Comparison of ENCODE assay signal across 12 cellular contexts in the genomic region with DNA sequence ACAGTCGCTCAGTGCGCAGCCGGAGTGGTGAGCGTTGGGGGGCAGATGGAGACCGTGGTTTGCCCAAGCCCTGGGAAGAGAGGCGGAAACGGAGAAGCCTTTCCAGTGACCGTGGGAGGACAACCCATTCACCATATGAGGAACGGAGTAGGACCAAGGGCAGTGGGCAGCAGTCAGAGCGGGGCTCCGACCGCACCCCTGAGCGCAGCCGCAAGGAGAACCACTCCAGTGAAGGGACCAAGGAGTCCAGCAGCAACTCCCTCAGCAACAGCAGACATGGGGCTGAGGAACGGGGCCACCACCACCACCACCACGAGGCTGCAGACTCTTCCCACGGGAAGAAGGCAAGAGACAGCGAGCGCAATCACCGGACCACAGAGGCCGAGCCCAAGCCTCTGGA. TPM values are rescaled to one million over a fixed set of nuclear protein-coding genes. Genes with fewer than 3 reads are reported as not detected.
A peak's percentile ranks its signal among the peaks of the same experiment; 100 is the strongest.
DNase-seq lines count a peak whose midpoint lies in the region; ATAC-seq, FAIRE-seq and TF ChIP-seq lines count a peak whose summit lies in the region.
"Had no signal": no experiment of that assay in that cellular context is flagged by ENCODE, and none has a peak within 500 bp of the region (broad histone marks: within the 10 kb centered on the region; RNA-seq: fewer than 3 reads in every experiment).

No MANE protein-coding gene starts in this region.

- no peak for FAIRE-seq in K562 (lab: Jason Lieb, UNC)
- FAIRE-seq: A204.1 had no signal

- no peaks in the 10 kb centered on the region for H3K9me2 ChIP-seq in neural cell (ENCODE audit: insufficient read depth, low read length)

- H3K9me3 ChIP-seq in K562 (replicated peaks; ENCODE audit: control insufficient read depth, insufficient read depth, low read depth, low read length) (no peaks in the 10 kb centered on the region), neural cell (ENCODE audit: low read length) (no peaks in the 10 kb centered on the region)

- TF ChIP-seq EP300 in K562 (IDR thresholded peaks at IDR 0.05; ENCODE audit: low read length) (no peak), neural cell (conservative IDR thresholded peaks at IDR 0.05; ENCODE audit: poor library complexity, severe bottlenecking) (no peak)

- peaks cover 11% of the 10 kb centered on the region for H3K9me1 ChIP-seq in K562 (ENCODE audit: control insufficient read depth, insufficient read depth, low read length)

- TSS peak; percentile 34 for BruUV-seq in K562 (replicated peaks; lab: Mats Ljungman, UMichigan)

- no peaks in the 10 kb centered on the region for H3K9me3 Mint-ChIP-seq in T-helper 2 cell treated with Interferon-gamma antibody and Interleukin-4, amounts not matched to agents 5 μg/mL and 100 μg/mL, for 36 hours

- no peaks in the 10 kb centered on the region for H3K27me3 Mint-ChIP-seq in T-helper 2 cell treated with Interferon-gamma antibody and Interleukin-4, amounts not matched to agents 5 μg/mL and 100 μg/mL, for 36 hours (ENCODE audit: low read depth)

- 97% methylated on average over 5 of the region's 21 CpGs for WGBS in K562 (ENCODE audit: insufficient coverage, low coverage, missing lambda C conversion rate)

- TF ChIP-seq RAD21 in K562 (CRISPR knock-in tag; conservative IDR thresholded peaks at IDR 0.05 in 1 of 2, IDR thresholded peaks at IDR 0.05 in 1 of 2) (no peak), neural cell (conservative IDR thresholded peaks at IDR 0.05) (no peak)

- H3K36me3 Mint-ChIP-seq in T-helper 2 cell treated with Interferon-gamma antibody and Interleukin-4, amounts not matched to agents 5 μg/mL and 100 μg/mL, for 36 hours (ENCODE audit: low read depth) = peaks cover 66% of the 10 kb centered on the region

- no peak for TF ChIP-seq POLR2A in K562 (conservative IDR thresholded peaks at IDR 0.05)

- POLR2A ChIA-PET in K562 (lab: Yijun Ruan, JAX) = interaction anchor here (0.6 to 1.0 kb wide), 4 partner anchors 8 to 14 kb away, joined by 3 to 5 read pairs (median 4); partner anchors contain the start of gene MANF

- no peaks in the 10 kb centered on the region for H3K27me3 ChIP-seq in KMS-11 (ENCODE audit: insufficient read depth, low read depth)
- no peaks in the 10 kb centered on the region for H3K27me3 ChIP-seq in K562 (ENCODE audit: control insufficient read depth in 2 of 2, insufficient read depth in 2 of 2, low read length in 2 of 2)
- H3K27me3 ChIP-seq in neural cell (ENCODE audit: insufficient read depth, low read depth, low read length) = no peaks in the 10 kb centered on the region

- DNase-seq in T-helper 2 cell treated with Interferon-gamma antibody and Interleukin-4, amounts not matched to agents 5 μg/mL and 100 μg/mL, for 36 hours (ENCODE audit: low spot score) = no peak
- DNase-seq in T-helper 2 cell (no peak), K562 (ENCODE audit: extremely low read depth in 1 of 4, low spot score in 3 of 4) (no peak), NCI-H146 (lab: John Stamatoyannopoulos, UW) (no peak), HT-29 (ENCODE audit: low spot score) (no peak)
- no peak for DNase-seq in stimulated activated CD4-positive, alpha-beta T cell treated with anti-CD3 and anti-CD28 coated beads, Interleukin-4, amount 100 ng/mL, for 24 hours
- DNase-seq: cerebellar nuclear complex, NCI-H1417 treated with DMSO at 0.1 percent for 48 hours had no signal

- no peak for ATAC-seq in K562

- in situ Hi-C loops in K562 (cut with MboI) = no loop called here

- peak overlapping the region; percentile 54 for H3K4me2 ChIP-seq in KMS-11
- no peak overlapping the region for H3K4me2 ChIP-seq in K562 (ENCODE audit: insufficient read depth, low read length)
- no peak overlapping the region for H3K4me2 ChIP-seq in neural cell (ENCODE audit: low read length)

- CTCF ChIA-PET in K562 (lab: Yijun Ruan, JAX; ENCODE audit: low intra/inter-chr PET ratio) = no interaction called here

- peaks cover 5% of the 10 kb centered on the region for H3F3A ChIP-seq in neural cell (ENCODE audit: insufficient read depth, low read length, poor library complexity, severe bottlenecking)

- no peak overlapping the region for H3K4me3 ChIP-seq in KMS-11 (IDR thresholded peaks at IDR 0.05; ENCODE audit: insufficient read depth, low read depth, low read length)
- H3K4me3 ChIP-seq in K562 = no peak overlapping the region
- H3K4me3 ChIP-seq in neural cell (ENCODE audit: low read length) = peak overlapping the region; percentile 90

- H3K9ac ChIP-seq in KMS-11 = no peak overlapping the region
- peak overlapping the region in 1 of 2 experiments; percentile 61; a peak in 2 of 4 replicates for H3K9ac ChIP-seq in K562 (ENCODE audit: insufficient read depth in 1 of 2, low read depth in 2 of 2, low read length in 2 of 2)
- H3K9ac ChIP-seq in neural cell (ENCODE audit: low read length) = no peak overlapping the region
- H3K9ac ChIP-seq: parathyroid adenoma had no signal

- no peak overlapping the region for H2AFZ ChIP-seq in KMS-11 (ENCODE audit: low read depth)
- H2AFZ ChIP-seq in K562 (ENCODE audit: low read depth, low read length) = no peak overlapping the region
- no peak overlapping the region for H2AFZ ChIP-seq in neural cell (ENCODE audit: low read depth, low read length)
- H2AFZ ChIP-seq: parathyroid adenoma had no signal

- no peak for TF ChIP-seq CTCF in KMS-11 (conservative IDR thresholded peaks at IDR 0.05; ENCODE audit: low read depth, low read length)
- no peak for TF ChIP-seq CTCF in K562 (IDR thresholded peaks at IDR 0.05 in 2 of 3, conservative IDR thresholded peaks at IDR 0.05 in 1 of 3; ENCODE audit: insufficient read depth in 2 of 3, low read depth in 1 of 3, low read length in 3 of 3)
- no peak for TF ChIP-seq CTCF in neural cell (IDR thresholded peaks at IDR 0.05; ENCODE audit: poor library complexity, severe bottlenecking)

- H4K20me1 ChIP-seq in KMS-11 (ENCODE audit: insufficient read depth) (no peaks in the 10 kb centered on the region), K562 (replicated peaks; ENCODE audit: control insufficient read depth, insufficient read depth, low read length) (peaks cover 27% of the 10 kb centered on the region; the same call in 1 of the 2 replicates), neural cell (ENCODE audit: insufficient read depth) (peaks cover 11% of the 10 kb centered on the region)

- H3K4me1 Mint-ChIP-seq in T-helper 2 cell treated with Interferon-gamma antibody and Interleukin-4, amounts not matched to agents 5 μg/mL and 100 μg/mL, for 36 hours (ENCODE audit: low read depth) = peaks cover 47% of the 10 kb centered on the region

- H3K4me1 ChIP-seq in KMS-11 (ENCODE audit: low read depth, poor library complexity, severe bottlenecking) = peaks cover 33% of the 10 kb centered on the region
- peaks cover 14 to 34% of the 10 kb centered on the region in 2 experiments; a peak in 4 of 5 replicates for H3K4me1 ChIP-seq in K562 (replicated peaks in 1 of 2; ENCODE audit: control insufficient read depth in 2 of 2, insufficient read depth in 2 of 2, low read length in 2 of 2)

- intact Hi-C loops in K562 (cut with micrococcal nuclease) = no loop called here

- H3K27ac ChIP-seq in KMS-11 (no peak overlapping the region), K562 (ENCODE audit: extremely low read depth, low read depth, low read length) (no peak overlapping the region), neural cell (ENCODE audit: low read length) (no peak overlapping the region)
- H3K27ac ChIP-seq: parathyroid adenoma had no signal

- peak overlapping the region; percentile 15 for H3K4me3 Mint-ChIP-seq in T-helper 2 cell treated with Interferon-gamma antibody and Interleukin-4, amounts not matched to agents 5 μg/mL and 100 μg/mL, for 36 hours

- H3K36me3 ChIP-seq in KMS-11 (ENCODE audit: insufficient read depth) (no peaks in the 10 kb centered on the region), K562 (ENCODE audit: control insufficient read depth, insufficient read depth, low read length) (peaks cover 78% of the 10 kb centered on the region; the same call in 2 of the 3 replicates), neural cell (ENCODE audit: insufficient read depth, low read length) (peaks cover 33% of the 10 kb centered on the region)

- no peak overlapping the region for H3K27ac Mint-ChIP-seq in T-helper 2 cell treated with Interferon-gamma antibody and Interleukin-4, amounts not matched to agents 5 μg/mL and 100 μg/mL, for 36 hours

- H3K79me2 ChIP-seq in KMS-11 (ENCODE audit: insufficient read depth, low read depth) = peaks cover 36% of the 10 kb centered on the region
- H3K79me2 ChIP-seq in K562 (ENCODE audit: control insufficient read depth, insufficient read depth, low read length) = peaks cover 44% of the 10 kb centered on the region
- H3K79me2 ChIP-seq in neural cell (replicated peaks; ENCODE audit: insufficient read depth, low read length) = peaks cover 31% of the 10 kb centered on the region

RNA-seq across cellular contexts. Expression of gene RBM15B, which starts 2.0 kb away (rescaled TPM):
- total RNA-seq in K562 (2011; cell fraction: chromatin; rRNA removed; ENCODE audit: low replicate concordance) = 7.2 and 16.3 TPM in 2 replicates
- total RNA-seq in K562 (2011; cell fraction: nucleolus; rRNA removed) = 13.6 and 16.7 TPM in 2 replicates
- total RNA-seq in K562 (2011; cell fraction: nucleoplasm; rRNA removed) = 11.9 and 13.1 TPM in 2 replicates
- 14.6 and 19.4 TPM in 2 replicates for total RNA-seq in K562 (2014; rRNA removed)
- 8.1 and 8.8 TPM in 2 replicates for total RNA-seq in K562 (2014; rRNA removed; fragmentation: Illumina TruSeq; extraction: Trizol)
- total RNA-seq in K562 (2015; rRNA removed; fragmentation: Illumina TruSeq; extraction: Trizol) = 13.4 and 13.9 TPM in 2 replicates
- 20.7 and 21.0 TPM in 2 replicates for total RNA-seq in K562 (2021)
- 4.7 and 6.8 TPM in 2 replicates for polyA plus RNA-seq in K562 (2011; rRNA removed)
- 6.4 and 10.4 TPM in 2 replicates for polyA plus RNA-seq in K562 (2011; cell fraction: cytosol; rRNA removed)
- polyA plus RNA-seq in K562 (2011; cell fraction: nucleus; rRNA removed) = 4.3 and 6.1 TPM in 2 replicates
- polyA plus RNA-seq in K562 (2012) = 10.9 and 12.3 TPM in 2 replicates
- 13.6 and 13.7 TPM in 2 replicates for polyA plus RNA-seq in K562 (2014; fragmentation: Illumina TruSeq; extraction: Trizol)
- 1 to 10 TPM; 1.8 to 1.9 TPM for polyA plus RNA-seq in K562 (2014; fragmentation: Nextera tagmentation; extraction: Ambion mirVana)
- polyA plus RNA-seq in K562 (2014; rRNA removed) = 10.5 and 12.2 TPM in 2 replicates
- polyA minus RNA-seq in K562 (2011; rRNA and poly(A)+ RNA removed) = 7.6 and 11.9 TPM in 2 replicates
- polyA minus RNA-seq in K562 (2011; cell fraction: cytosol; rRNA and poly(A)+ RNA removed) = 8.6 and 9.6 TPM in 2 replicates
- polyA minus RNA-seq in K562 (2011; cell fraction: nucleus; rRNA and poly(A)+ RNA removed) = 10.5 and 13.3 TPM in 2 replicates
- 24.1 and 27.4 TPM in 2 replicates for polyA plus RNA-seq in neural cell
- polyA minus RNA-seq in neural cell = 65.9 and 73.0 TPM in 2 replicates
- 32.9 and 36.4 TPM in 2 replicates for total RNA-seq in HT-29 (2014; rRNA removed; shearing (Covaris generic))

RNA-seq across cellular contexts. Expression of gene MANF, which starts 8.0 kb away (rescaled TPM):
- total RNA-seq in K562 (2011; cell fraction: chromatin; rRNA removed; ENCODE audit: low replicate concordance) = 46.5 and 57.2 TPM in 2 replicates
- total RNA-seq in K562 (2011; cell fraction: nucleolus; rRNA removed) = 51.5 and 54.2 TPM in 2 replicates
- 62.5 and 67.3 TPM in 2 replicates for total RNA-seq in K562 (2011; cell fraction: nucleoplasm; rRNA removed)
- total RNA-seq in K562 (2014; rRNA removed) = 41.7 and 58.5 TPM in 2 replicates
- 44.9 and 50.8 TPM in 2 replicates for total RNA-seq in K562 (2014; rRNA removed; fragmentation: Illumina TruSeq; extraction: Trizol)
- total RNA-seq in K562 (2015; rRNA removed; fragmentation: Illumina TruSeq; extraction: Trizol) = 41.1 and 42.3 TPM in 2 replicates
- 39.3 and 49.9 TPM in 2 replicates for total RNA-seq in K562 (2021)
- 44.2 and 47.7 TPM in 2 replicates for polyA plus RNA-seq in K562 (2011; rRNA removed)
- 14.5 and 32.1 TPM in 2 replicates for polyA plus RNA-seq in K562 (2011; cell fraction: cytosol; rRNA removed)
- 8.8 and 18.7 TPM in 2 replicates for polyA plus RNA-seq in K562 (2011; cell fraction: nucleus; rRNA removed)
- 48.2 and 67.8 TPM in 2 replicates for polyA plus RNA-seq in K562 (2012)
- polyA plus RNA-seq in K562 (2014; fragmentation: Illumina TruSeq; extraction: Trizol) = 51.3 and 52.7 TPM in 2 replicates
- 1 to 10 TPM; 6.5 to 7.1 TPM for polyA plus RNA-seq in K562 (2014; fragmentation: Nextera tagmentation; extraction: Ambion mirVana)
- 46.7 and 53.5 TPM in 2 replicates for polyA plus RNA-seq in K562 (2014; rRNA removed)
- polyA minus RNA-seq in K562 (2011; rRNA and poly(A)+ RNA removed) = 24.2 and 33.3 TPM in 2 replicates
- polyA minus RNA-seq in K562 (2011; cell fraction: cytosol; rRNA and poly(A)+ RNA removed) = 9.8 and 17.6 TPM in 2 replicates
- polyA minus RNA-seq in K562 (2011; cell fraction: nucleus; rRNA and poly(A)+ RNA removed) = 4.2 and 10.3 TPM in 2 replicates
- 60.7 and 77.3 TPM in 2 replicates for polyA plus RNA-seq in neural cell
- 23.4 and 26.3 TPM in 2 replicates for polyA minus RNA-seq in neural cell
- total RNA-seq in HT-29 (2014; rRNA removed; shearing (Covaris generic)) = 58.8 and 62.9 TPM in 2 replicates
